ENCODE assay signal across 8 cellular contexts in the genomic region with DNA sequence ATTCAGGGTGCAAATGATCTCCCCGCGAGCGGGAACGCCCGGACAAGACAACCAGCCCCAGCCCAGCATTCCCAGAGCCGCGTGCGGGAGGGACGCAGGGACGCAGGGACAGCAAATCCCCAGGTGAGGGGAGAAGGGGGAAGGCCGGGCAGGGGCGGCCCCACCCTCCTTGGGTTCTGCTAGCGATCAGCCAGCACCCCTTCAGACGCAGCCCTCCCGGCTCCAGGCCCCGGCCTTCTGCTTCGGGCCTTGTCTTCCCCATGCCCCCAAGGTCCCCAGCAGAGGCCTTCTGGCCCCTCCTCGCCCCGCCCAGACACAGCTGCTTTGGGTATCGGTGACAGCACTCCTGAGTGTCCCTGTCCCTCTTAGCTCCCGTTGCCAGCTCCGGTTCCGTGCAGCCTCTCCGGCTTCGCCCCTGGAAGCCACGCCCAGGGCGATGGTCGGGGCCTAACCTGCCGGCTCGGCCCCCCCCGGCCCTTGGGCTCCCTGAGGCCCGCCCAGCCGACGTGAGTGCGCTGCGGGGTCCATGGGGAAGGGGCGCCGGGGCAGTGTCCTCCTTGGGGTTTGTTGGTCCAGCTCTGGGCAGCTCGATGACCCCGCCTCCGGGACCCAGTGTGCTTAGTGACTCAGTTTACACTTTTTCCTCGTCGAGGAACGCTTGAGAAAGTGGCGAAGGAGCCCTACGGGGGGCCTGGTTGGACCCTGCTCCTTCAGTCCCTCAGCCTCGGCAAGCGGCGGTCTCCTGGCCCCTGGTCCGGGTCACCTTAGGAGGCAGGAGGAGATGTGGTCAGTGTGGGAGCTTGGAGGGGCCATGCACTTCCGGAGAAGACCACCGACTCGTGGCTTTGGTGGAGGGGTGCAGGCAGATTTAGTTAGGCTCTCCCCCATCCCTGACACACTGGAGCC. TPM values are rescaled to one million over a fixed set of nuclear protein-coding genes. Genes with fewer than 3 reads are reported as not detected.
DNase-seq lines count a peak whose midpoint lies in the region; ATAC-seq lines count a peak whose summit lies in the region.

No MANE protein-coding gene starts in this region.

- H3K36me3 Mint-ChIP-seq in activated T-helper 1 cell treated with anti-CD3 and anti-CD28 coated beads, Interleukin-12 subunit alpha, Interleukin-12 subunit beta, Interleukin-2, Interleukin-4 antibody, amounts not matched to agents 30 ng/mL and 10 ng/mL and 1 ng/mL, durations not matched to agents 14 hours and 24 hours and 36 hours (ENCODE audit: low read depth) = no peaks in the 10 kb centered on the region

- intact Hi-C loops in activated T-helper 1 cell treated with anti-CD3 and anti-CD28 coated beads, Interleukin-12 subunit alpha, Interleukin-12 subunit beta, Interleukin-2, Interleukin-4 antibody, amounts not matched to agents 30 ng/mL and 10 ng/mL and 1 ng/mL, durations not matched to agents 14 hours and 24 hours and 36 hours (cut with micrococcal nuclease) = loop anchor here (5.0 kb wide), 1 partner anchor 95 kb away; no protein-coding TSS in a partner anchor

- H3K4me1 ChIP-seq in stomach smooth muscle (ENCODE audit: control insufficient read depth, insufficient read depth, low read length) = peaks cover 43% of the 10 kb centered on the region

- DNase-seq in activated CD4-positive, CD25-positive, alpha-beta regulatory T cell (lab: John Stamatoyannopoulos, UW) = no peak
- DNase-seq in activated T-helper 1 cell treated with anti-CD3 and anti-CD28 coated beads, Interleukin-12 subunit alpha, Interleukin-12 subunit beta, Interleukin-2, Interleukin-4 antibody, amounts not matched to agents 30 ng/mL and 10 ng/mL and 1 ng/mL, durations not matched to agents 14 hours and 24 hours and 36 hours (ENCODE audit: low spot score) = no peak
- DNase-seq in iPS-NIHi11 (ENCODE audit: low spot score) (peak; percentile 45), DMS153 (lab: John Stamatoyannopoulos, UW) (no peak), NCI-H2081 treated with DMSO at 0.1 percent for 48 hours (lab: John Stamatoyannopoulos, UW) (no peak)

- H3K4me1 Mint-ChIP-seq in activated T-helper 1 cell treated with anti-CD3 and anti-CD28 coated beads, Interleukin-12 subunit alpha, Interleukin-12 subunit beta, Interleukin-2, Interleukin-4 antibody, amounts not matched to agents 30 ng/mL and 10 ng/mL and 1 ng/mL, durations not matched to agents 14 hours and 24 hours and 36 hours (ENCODE audit: low read depth) = peaks cover 17% of the 10 kb centered on the region

- H3K9me3 ChIP-seq in stomach smooth muscle (ENCODE audit: control insufficient read depth in 2 of 2, low read length in 2 of 2) = no peaks in the 10 kb centered on the region

- H3K36me3 ChIP-seq in stomach smooth muscle (ENCODE audit: control insufficient read depth in 2 of 2, insufficient read depth in 2 of 2, low read length in 2 of 2) = no peaks in the 10 kb centered on the region

- no peak overlapping the region for H3K27ac ChIP-seq in stomach smooth muscle (ENCODE audit: low read length)

- peak overlapping the region; percentile 46 to 61 for H3K4me3 ChIP-seq in stomach smooth muscle (ENCODE audit: low read length in 2 of 2)

- ATAC-seq in activated CD4-positive, CD25-positive, alpha-beta regulatory T cell treated with anti-CD3 and anti-CD28 coated beads, Interleukin-2, amount 50 U/mL, for 24 hours = peak; percentile 10 to 17
- no peak for ATAC-seq in HG02798 (IDR thresholded peaks at IDR 0.05; ENCODE audit: poor library complexity, unreplicated experiment)

- H3K27me3 ChIP-seq in stomach smooth muscle (ENCODE audit: control insufficient read depth in 1 of 2, insufficient read depth in 2 of 2, low read length in 2 of 2) = peaks cover 49 to 54% of the 10 kb centered on the region in 2 donors

- no peak overlapping the region for H3K27ac Mint-ChIP-seq in activated T-helper 1 cell treated with anti-CD3 and anti-CD28 coated beads, Interleukin-12 subunit alpha, Interleukin-12 subunit beta, Interleukin-2, Interleukin-4 antibody, amounts not matched to agents 30 ng/mL and 10 ng/mL and 1 ng/mL, durations not matched to agents 14 hours and 24 hours and 36 hours

- H3K9ac ChIP-seq in stomach smooth muscle (ENCODE audit: low read length in 2 of 2) = no peak overlapping the region

- no peaks in the 10 kb centered on the region for H3K9me3 Mint-ChIP-seq in activated T-helper 1 cell treated with anti-CD3 and anti-CD28 coated beads, Interleukin-12 subunit alpha, Interleukin-12 subunit beta, Interleukin-2, Interleukin-4 antibody, amounts not matched to agents 30 ng/mL and 10 ng/mL and 1 ng/mL, durations not matched to agents 14 hours and 24 hours and 36 hours

- peaks cover 59% of the 10 kb centered on the region for H3K27me3 Mint-ChIP-seq in activated T-helper 1 cell treated with anti-CD3 and anti-CD28 coated beads, Interleukin-12 subunit alpha, Interleukin-12 subunit beta, Interleukin-2, Interleukin-4 antibody, amounts not matched to agents 30 ng/mL and 10 ng/mL and 1 ng/mL, durations not matched to agents 14 hours and 24 hours and 36 hours (ENCODE audit: insufficient read depth)

- H3K4me3 Mint-ChIP-seq in activated T-helper 1 cell treated with anti-CD3 and anti-CD28 coated beads, Interleukin-12 subunit alpha, Interleukin-12 subunit beta, Interleukin-2, Interleukin-4 antibody, amounts not matched to agents 30 ng/mL and 10 ng/mL and 1 ng/mL, durations not matched to agents 14 hours and 24 hours and 36 hours = peak overlapping the region; percentile 15

RNA-seq across cellular contexts. Expression of a gene that starts 50.5 kb away (rescaled TPM):
- total RNA-seq in activated T-helper 1 cell treated with anti-CD3 and anti-CD28 coated beads, Interleukin-12 subunit alpha, Interleukin-12 subunit beta, Interleukin-2, Interleukin-4 antibody, amounts not matched to agents 30 ng/mL and 10 ng/mL and 1 ng/mL, durations not matched to agents 14 hours and 24 hours and 36 hours = 67.3 and 75.7 TPM in 2 replicates
